ENCODE assay signal across 2 cellular contexts in genomic region chr4:40953253-40954118, GRCh38.
TF ChIP-seq lines count a peak whose summit lies in the region.

No MANE protein-coding gene starts in this region.

TF ChIP-seq in liver, 16 proteins besides CTCF, POLR2A, EP300 and RAD21 (continued from another document):
- TF ChIP-seq ZBTB33 (IDR thresholded peaks at IDR 0.05) (no peak), YY1 (IDR thresholded peaks at IDR 0.05) (no peak), NR2F2 (IDR thresholded peaks at IDR 0.05) (no peak), FOXA1 (IDR thresholded peaks at IDR 0.05) (no peak)

TF ChIP-seq in HepG2, 621 proteins besides CTCF, POLR2A, EP300 and RAD21 (continued from another document):
- TF ChIP-seq ZNF687 (CRISPR knock-in tag; IDR thresholded peaks at IDR 0.05), result no peak
- TF ChIP-seq ZKSCAN1 (IDR thresholded peaks at IDR 0.05; ENCODE audit: low read length), result no peak
- TF ChIP-seq YY1 (IDR thresholded peaks at IDR 0.05; ENCODE audit: insufficient read depth, insufficient replicate concordance, low read depth, low read length), result no peak
- TF ChIP-seq ZNF276 (CRISPR knock-in tag; IDR thresholded peaks at IDR 0.05; ENCODE audit: low read depth), result no peak
